In genomic region chr7:1598286-1598685, GRCh38 we compare ENCODE assay signal across 16 cellular contexts. TPM values are rescaled to one million over a fixed set of nuclear protein-coding genes. Genes with fewer than 3 reads are reported as not detected.
DNase-seq lines count a peak whose midpoint lies in the region; ATAC-seq and TF ChIP-seq lines count a peak whose summit lies in the region.
"Had no signal": no experiment of that assay in that cellular context is flagged by ENCODE, and none has a peak within 500 bp of the region (broad histone marks: within the 10 kb centered on the region; RNA-seq: fewer than 3 reads in every experiment).

No MANE protein-coding gene starts in this region.

- H3K27ac ChIP-seq in SK-N-SH (ENCODE audit: low read depth in 2 of 2, low read length in 1 of 2) (peak overlapping the region in 1 of 2 experiments; percentile 89; a peak in 1 of 4 replicates), WERI-Rb-1 (peak overlapping the region; percentile 26; the same call in 1 of the 2 replicates), osteoblast (ENCODE audit: low read depth, low read length) (no peak overlapping the region)
- H3K27ac ChIP-seq: GM23248 had no signal

- H3K27me3 ChIP-seq in SK-N-SH (ENCODE audit: insufficient read depth): peaks cover 50% of the 10 kb centered on the region
- no peaks in the 10 kb centered on the region for H3K27me3 ChIP-seq in WERI-Rb-1 (ENCODE audit: insufficient read depth, low read depth, severe bottlenecking)
- peaks cover 27% of the 10 kb centered on the region for H3K27me3 ChIP-seq in osteoblast (ENCODE audit: insufficient read depth, low read length)

- no peak for TF ChIP-seq EP300 in SK-N-SH (IDR thresholded peaks at IDR 0.05; ENCODE audit: borderline replicate concordance in 1 of 2, low read depth in 1 of 2, low read length in 1 of 2)

- H3K9ac ChIP-seq in SK-N-SH: no peak overlapping the region
- H3K9ac ChIP-seq: GM23248 had no signal

- 56% methylated on average over 7 of the region's 7 CpGs for WGBS in SK-N-SH (ENCODE audit: low lambda C conversion rate)

- H3K4me1 ChIP-seq in SK-N-SH (ENCODE audit: control insufficient read depth in 1 of 2, insufficient read depth in 2 of 2, low read depth in 1 of 2, low read length in 1 of 2) (peaks cover 0 to 67% of the 10 kb centered on the region in 2 experiments; a peak in 1 of 4 replicates), osteoblast (ENCODE audit: insufficient read depth, low read length) (no peaks in the 10 kb centered on the region)
- H3K4me1 ChIP-seq: BE2C, Caco-2 had no signal

- no peaks in the 10 kb centered on the region for H3K79me2 ChIP-seq in SK-N-SH (ENCODE audit: insufficient read depth)
- H3K79me2 ChIP-seq in osteoblast (ENCODE audit: insufficient read depth, low read length): no peaks in the 10 kb centered on the region

- ATAC-seq in SK-N-SH treated with all-trans-retinoic acid at 6 μM for 48 hours (no peak), esophagus mucosa (peak; percentile 59), HG03378 (IDR thresholded peaks at IDR 0.05; ENCODE audit: unreplicated experiment) (no peak), HG03039 (IDR thresholded peaks at IDR 0.05; ENCODE audit: unreplicated experiment) (no peak)
- ATAC-seq: HepG2 had no signal

- no peaks in the 10 kb centered on the region for H3F3A ChIP-seq in SK-N-SH (replicated peaks; ENCODE audit: insufficient read depth)

- peak overlapping the region in 1 of 2 experiments; percentile 19; a peak in 1 of 4 replicates for H3K4me3 ChIP-seq in SK-N-SH (ENCODE audit: low read depth in 2 of 2, low read length in 1 of 2)
- no peak overlapping the region for H3K4me3 ChIP-seq in WERI-Rb-1 (ENCODE audit: low read depth, low read length)
- no peak overlapping the region for H3K4me3 ChIP-seq in osteoblast (ENCODE audit: insufficient read depth, low read length)
- H3K4me3 ChIP-seq: GM23248 had no signal

- no peaks in the 10 kb centered on the region for H4K20me1 ChIP-seq in SK-N-SH (ENCODE audit: insufficient read depth)
- no peaks in the 10 kb centered on the region for H4K20me1 ChIP-seq in osteoblast (ENCODE audit: insufficient read depth, low read length)

- TF ChIP-seq CTCF in SK-N-SH (IDR thresholded peaks at IDR 0.05) (no peak), WERI-Rb-1 (IDR thresholded peaks at IDR 0.05; ENCODE audit: low read depth, low read length) (no peak), osteoblast (IDR thresholded peaks at IDR 0.05; ENCODE audit: extremely low read depth, low read depth, low read length) (no peak)

- CTCF ChIA-PET in SK-N-SH (lab: Yijun Ruan, JAX): interaction anchor here (0.7 to 4.7 kb wide), 4 partner anchors 10 to 125 kb away, joined by 3 to 19 read pairs (median 4); no protein-coding TSS in a partner anchor

- H3K36me3 ChIP-seq in SK-N-SH (replicated peaks in 1 of 2; ENCODE audit: control insufficient read depth in 1 of 2, insufficient read depth in 2 of 2, low read length in 1 of 2) (no peaks in the 10 kb centered on the region), WERI-Rb-1 (no peaks in the 10 kb centered on the region), osteoblast (ENCODE audit: insufficient read depth, low read length) (no peaks in the 10 kb centered on the region)
- H3K36me3 ChIP-seq: BE2C had no signal

- no peaks in the 10 kb centered on the region for H3K9me3 ChIP-seq in SK-N-SH
- no peaks in the 10 kb centered on the region for H3K9me3 ChIP-seq in WERI-Rb-1 (ENCODE audit: severe bottlenecking)
- no peaks in the 10 kb centered on the region for H3K9me3 ChIP-seq in osteoblast (ENCODE audit: low read depth, low read length)
- H3K9me3 ChIP-seq: BE2C, Caco-2 had no signal

- H3K9me2 ChIP-seq in SK-N-SH: no peaks in the 10 kb centered on the region

- TF ChIP-seq RAD21 in SK-N-SH (IDR thresholded peaks at IDR 0.05; ENCODE audit: low read length): no peak

- in situ Hi-C loops in ACHN (cut with HindIII; ENCODE audit: low pct_ligation_motif_present, low pct_unique_long_range_greater_than_20kb, low sequenced_read_pairs): loop anchor here (25.0 kb wide), 1 partner anchor 114 kb away; no protein-coding TSS in a partner anchor

- DNase-seq in SK-N-SH: peak; percentile 29
- no peak for DNase-seq in WERI-Rb-1
- peak; percentile 72 for DNase-seq in osteoblast (ENCODE audit: insufficient read length, low spot score, missing footprints)
- DNase-seq in ACHN: no peak
- DNase-seq: BE2C; C1 segment of cervical spinal cord; Caco-2; CD4-positive, CD25-positive, alpha-beta regulatory T cell; CD8-positive, alpha-beta memory T cell; GM23248; HCEC 1CT had no signal

- no peak overlapping the region for H3K4me2 ChIP-seq in SK-N-SH
- H3K4me2 ChIP-seq in osteoblast (ENCODE audit: insufficient read depth, low read length): no peak overlapping the region

- H2AFZ ChIP-seq in SK-N-SH (ENCODE audit: low read depth): no peak overlapping the region
- H2AFZ ChIP-seq in osteoblast (ENCODE audit: low read length): no peak overlapping the region
- H2AFZ ChIP-seq: GM23248 had no signal

- POLR2A ChIA-PET in SK-N-SH (lab: Yijun Ruan, JAX): interaction anchor here (1.3 to 3.3 kb wide), 3 partner anchors 12 to 13 kb away, joined by 3 to 19 read pairs (median 5); no protein-coding TSS in a partner anchor

TF ChIP-seq in SK-N-SH, 30 proteins besides CTCF, POLR2A, EP300 and RAD21 (continues in another document):
- no peak for TF ChIP-seq SIN3A (IDR thresholded peaks at IDR 0.05; ENCODE audit: borderline replicate concordance, low read depth, low read length)
- no peak for TF ChIP-seq PBX3 (IDR thresholded peaks at IDR 0.05)
- no peak for TF ChIP-seq NFIC (IDR thresholded peaks at IDR 0.05; ENCODE audit: borderline replicate concordance)
- no peak for TF ChIP-seq IRF3 (IDR thresholded peaks at IDR 0.05; ENCODE audit: low read depth, low read length)
- TF ChIP-seq MEF2A (IDR thresholded peaks at IDR 0.05; ENCODE audit: borderline replicate concordance, low read depth): no peak
- TF ChIP-seq FOXJ3 (CRISPR knock-in tag; IDR thresholded peaks at IDR 0.05): no peak
- TF ChIP-seq RCOR1 (IDR thresholded peaks at IDR 0.05; ENCODE audit: low read length): no peak

TF ChIP-seq in SK-N-SH treated with all-trans-retinoic acid at 6 μM for 48 hours, 23 proteins besides CTCF, POLR2A, EP300 and RAD21 (continues in another document):
- TF ChIP-seq ESRRG (CRISPR knock-in tag; IDR thresholded peaks at IDR 0.05): no peak
- TF ChIP-seq CREB5 (CRISPR knock-in tag; IDR thresholded peaks at IDR 0.05; ENCODE audit: low read depth): no peak
- TF ChIP-seq ARNTL (CRISPR knock-in tag; IDR thresholded peaks at IDR 0.05; ENCODE audit: borderline replicate concordance, low read depth): no peak
- TF ChIP-seq PATZ1 (CRISPR knock-in tag; IDR thresholded peaks at IDR 0.05; ENCODE audit: borderline replicate concordance): no peak
- no peak for TF ChIP-seq ZC3H10 (CRISPR knock-in tag; IDR thresholded peaks at IDR 0.05)
- TF ChIP-seq PPARA (CRISPR knock-in tag; IDR thresholded peaks at IDR 0.05; ENCODE audit: borderline replicate concordance): no peak
- no peak for TF ChIP-seq POU6F1 (CRISPR knock-in tag; IDR thresholded peaks at IDR 0.05; ENCODE audit: borderline replicate concordance, low read depth)
- TF ChIP-seq RARB (CRISPR knock-in tag; IDR thresholded peaks at IDR 0.05): no peak
- TF ChIP-seq ISL1 (CRISPR knock-in tag; IDR thresholded peaks at IDR 0.05): no peak
- no peak for TF ChIP-seq GLIS3 (CRISPR knock-in tag; IDR thresholded peaks at IDR 0.05)
- TF ChIP-seq ZNF8 (CRISPR knock-in tag; IDR thresholded peaks at IDR 0.05): no peak

RNA-seq across cellular contexts. Expression of gene PSMG3, which starts 28.5 kb away (rescaled TPM):
- polyA plus RNA-seq in SK-N-SH (2012; rRNA removed): 106 and 109 TPM in 2 replicates
- polyA plus RNA-seq in SK-N-SH (2012; cell fraction: cytosol; rRNA removed): 71.7 and 94.8 TPM in 2 replicates
- polyA plus RNA-seq in SK-N-SH (2012; cell fraction: nucleus; rRNA removed): 82.8 and 87.7 TPM in 2 replicates
- 39.8 TPM for total RNA-seq in esophagus mucosa
- 32.1 and 38.7 TPM in 2 replicates for total RNA-seq in osteoblast

RNA-seq across cellular contexts. Expression of gene TMEM184A, which starts 42.3 kb away (rescaled TPM):
- polyA plus RNA-seq in SK-N-SH (2012; rRNA removed): 1.5 and 1.8 TPM in 2 replicates
- 0.43 and 0.46 TPM in 2 replicates for polyA plus RNA-seq in SK-N-SH (2012; cell fraction: cytosol; rRNA removed)
- polyA plus RNA-seq in SK-N-SH (2012; cell fraction: nucleus; rRNA removed): 6.5 and 6.7 TPM in 2 replicates
- total RNA-seq in esophagus mucosa (86.6 TPM), osteoblast (under 0.01 TPM in 2 replicates)
- total RNA-seq: CD4-positive, CD25-positive, alpha-beta regulatory T cell; CD8-positive, alpha-beta memory T cell; GM23248 had no signal
- polyA plus RNA-seq: CD8-positive, alpha-beta memory T cell; GM23248 had no signal

Comparison
In these comparisons a context has a peak if more than half of its experiments do, and no peak if none do; other contexts are left out.
1. DNase-seq: peak in SK-N-SH (single experiment) and osteoblast (single experiment); none in WERI-Rb-1 (single experiment) and ACHN (single experiment).
2. RNA of gene TMEM184A, which starts 42.3 kb away (total RNA-seq): 86.6 TPM in esophagus mucosa (single experiment); under 0.01 TPM in osteoblast; every median in the first group is over 10 times any median in the second.